In genomic region chr17:75181608-75182318, GRCh38 we compare ENCODE assay signal across 8 cellular contexts. TPM values are rescaled to one million over a fixed set of nuclear protein-coding genes. Genes with fewer than 3 reads are reported as not detected.
A peak's percentile ranks its signal among the peaks of the same experiment; 100 is the strongest.
DNase-seq lines count a peak whose midpoint lies in the region; ATAC-seq, FAIRE-seq and TF ChIP-seq lines count a peak whose summit lies in the region.

No MANE protein-coding gene starts in this region.

- H2AFZ ChIP-seq in H1 (ENCODE audit: low read length) = no peak overlapping the region

- H4K20me1 ChIP-seq in H1 (replicated peaks in 1 of 2; ENCODE audit: control insufficient read depth in 1 of 2, insufficient read depth in 2 of 2, low read length in 2 of 2) = peaks cover 9 to 10% of the 10 kb centered on the region in 2 experiments

- in situ Hi-C loops in G401 (cut with HindIII; ENCODE audit: low sequenced_read_pairs) = no loop called here

- WGBS in H1 (ENCODE audit: extremely low coverage in 1 of 2, insufficient coverage in 1 of 2, insufficient read length in 1 of 2, insufficient replicate concordance in 2 of 2, low coverage in 1 of 2, low lambda C conversion rate in 2 of 2, missing lambda C conversion rate in 1 of 2), 2 experiments = 3% methylated on average over 27 of the region's 34 CpGs; no CpG with 5 or more reads in 1 of the 2 experiments
- under 1% methylated on average over 27 of the region's 34 CpGs for WGBS in suprapubic skin

- peak overlapping the region; percentile 83 for H3K4me3 Mint-ChIP-seq in activated B cell treated with CpG ODN at 0.5 μM for 24 hours

- H3K36me3 Mint-ChIP-seq in activated B cell treated with CpG ODN at 0.5 μM for 24 hours (ENCODE audit: low read depth) = peaks cover 34% of the 10 kb centered on the region

- FAIRE-seq in H1 (lab: Jason Lieb, UNC) = no peak

- H4K8ac ChIP-seq in H1 (ENCODE audit: extremely low read depth, insufficient read depth, low read length) = peak overlapping the region; percentile 99; the same call in 1 of the 2 replicates

- H2AK5ac ChIP-seq in H1 (ENCODE audit: low read depth, low read length) = no peak overlapping the region

- no peak overlapping the region for H2BK20ac ChIP-seq in H1 (ENCODE audit: low read length)

- H3K27me3 ChIP-seq in H1 (replicated peaks in 1 of 4; ENCODE audit: control insufficient read depth in 3 of 4, extremely low read depth in 1 of 4, insufficient read depth in 3 of 4, low read length in 3 of 4) (no peaks in the 10 kb centered on the region), suprapubic skin (no peaks in the 10 kb centered on the region)

- peak overlapping the region; percentile 84 for H4K5ac ChIP-seq in H1 (ENCODE audit: insufficient read length, low read depth, low read length)

- H3K56ac ChIP-seq in H1 (replicated peaks; ENCODE audit: insufficient read length, low read depth, low read length) = peak overlapping the region; percentile 93

- POLR2A ChIA-PET in activated B cell treated with CpG ODN at 0.5 μM for 24 hours (lab: Charles Lee) (interaction anchor here (0.6 to 2.9 kb wide), 10 partner anchors 10 to 739 kb away, joined by 3 to 19 read pairs (median 6); partner anchors contain the start of genes ARMC7, JPT1, MRPL58 and SLC25A19), H1 (lab: Charles Lee; ENCODE audit: partially characterized antibody) (interaction anchor here (0.6 to 3.0 kb wide), 26 partner anchors 9 to 179 kb away, joined by 3 to 16 read pairs (median 5); partner anchors contain the start of genes JPT1, MIF4GD and NT5C)

- H3K4me3 ChIP-seq in H1 (ENCODE audit: extremely low read depth in 1 of 4, insufficient read depth in 2 of 4, low read depth in 3 of 4, low read length in 4 of 4) (peak overlapping the region; percentile 97 to 99 (median 98)), suprapubic skin (peak overlapping the region; percentile 83)

- peaks cover 0 to 5% (median under 1%) of the 10 kb centered on the region in 4 experiments; a peak in 4 of 7 replicates for H3K4me1 ChIP-seq in H1 (replicated peaks in 1 of 4; ENCODE audit: control insufficient read depth in 3 of 4, insufficient read depth in 4 of 4, low read length in 3 of 4)
- peaks cover 37% of the 10 kb centered on the region for H3K4me1 ChIP-seq in suprapubic skin

- DNase-seq in G401 (ENCODE audit: low spot score) (peak; percentile 21), activated B cell treated with CpG ODN at 0.5 μM for 24 hours (no peak), H1 (ENCODE audit: low read depth in 1 of 2, low spot score in 2 of 2) (no peak), myocyte (ENCODE audit: low read depth) (peak; percentile 17), suprapubic skin (ENCODE audit: low spot score in 2 of 2) (no peak), SIG-M5 treated with dmso at 0.1 percent for 504 hours (lab: John Stamatoyannopoulos, UW; ENCODE audit: unreplicated experiment) (no peak)

- peak overlapping the region; percentile 82 to 97 (median 96) for H3K9ac ChIP-seq in H1 (replicated peaks in 1 of 4; ENCODE audit: extremely low read depth in 1 of 4, low read depth in 3 of 4, low read length in 3 of 4)

- no peak overlapping the region for H3K4ac ChIP-seq in H1 (replicated peaks; ENCODE audit: insufficient read length, low read depth, low read length)

- H3K14ac ChIP-seq in H1 (ENCODE audit: insufficient read length) = no peak overlapping the region

- peaks cover 2% of the 10 kb centered on the region; the same call in 1 of the 2 replicates for H3K23me2 ChIP-seq in H1 (ENCODE audit: low read depth, low read length)

- H3K79me1 ChIP-seq in H1 (ENCODE audit: low read depth, low read length) = no peaks in the 10 kb centered on the region; the same call in 1 of the 2 replicates

- no peak overlapping the region for H2BK15ac ChIP-seq in H1 (ENCODE audit: low read length)

- H3K23ac ChIP-seq in H1 (ENCODE audit: insufficient read length) = no peak overlapping the region

- ATAC-seq in HG03342 (IDR thresholded peaks at IDR 0.05; ENCODE audit: unreplicated experiment) (peak; percentile 10), activated B cell treated with CpG ODN at 0.5 μM for 24 hours (ENCODE audit: low read depth) (no peak), GM19455 (IDR thresholded peaks at IDR 0.05; ENCODE audit: unreplicated experiment) (no peak)

- no peak overlapping the region for H4K91ac ChIP-seq in H1 (replicated peaks; ENCODE audit: insufficient read length, low read length)

- H3K9me3 Mint-ChIP-seq in activated B cell treated with CpG ODN at 0.5 μM for 24 hours = no peaks in the 10 kb centered on the region

- TF ChIP-seq RAD21 in H1 (IDR thresholded peaks at IDR 0.05 in 1 of 2, conservative IDR thresholded peaks at IDR 0.05 in 1 of 2; ENCODE audit: low read depth in 2 of 2, low read length in 2 of 2) = no peak

- H3K18ac ChIP-seq in H1 (ENCODE audit: extremely low read depth, low read length) = peak overlapping the region; percentile 60

- TF ChIP-seq POLR2A in H1 (IDR thresholded peaks at IDR 0.05; ENCODE audit: control extremely low read depth in 1 of 2, low read depth in 2 of 2, low read length in 2 of 2) (no peak), suprapubic skin (IDR thresholded peaks at IDR 0.05) (no peak)

- peaks cover 34 to 57% of the 10 kb centered on the region in 2 experiments for H3K79me2 ChIP-seq in H1 (ENCODE audit: control insufficient read depth in 1 of 2, insufficient read depth in 2 of 2, low read length in 2 of 2)

- no peaks in the 10 kb centered on the region for H3K27me3 Mint-ChIP-seq in activated B cell treated with CpG ODN at 0.5 μM for 24 hours

- peaks cover 40% of the 10 kb centered on the region for H3K4me1 Mint-ChIP-seq in activated B cell treated with CpG ODN at 0.5 μM for 24 hours

- peak overlapping the region; percentile 83 for H3K27ac Mint-ChIP-seq in activated B cell treated with CpG ODN at 0.5 μM for 24 hours

- peak overlapping the region; percentile 52; the same call in 1 of the 2 replicates for H2BK5ac ChIP-seq in H1 (ENCODE audit: low read depth, low read length)

- H3K36me3 ChIP-seq in H1 (ENCODE audit: control insufficient read depth in 2 of 4, insufficient read depth in 4 of 4, low read length in 3 of 4) = peaks cover 4 to 40% (median 12%) of the 10 kb centered on the region in 4 experiments; a peak in 6 of 8 replicates
- peaks cover 28% of the 10 kb centered on the region for H3K36me3 ChIP-seq in suprapubic skin

- TF ChIP-seq EP300 in H1 (IDR thresholded peaks at IDR 0.05; ENCODE audit: borderline replicate concordance in 1 of 2, low read depth in 2 of 2, low read length in 2 of 2) (no peak), suprapubic skin (IDR thresholded peaks at IDR 0.05) (no peak)

- H3K27ac ChIP-seq in H1 (ENCODE audit: low read depth, low read length) (peak overlapping the region; percentile 98; the same call in 1 of the 2 replicates), suprapubic skin (peak overlapping the region; percentile 100)

- peak overlapping the region; percentile 37 to 69 for H3K4me2 ChIP-seq in H1 (ENCODE audit: insufficient read depth in 1 of 2, low read depth in 2 of 2, low read length in 2 of 2)

- intact Hi-C loops in activated B cell treated with CpG ODN at 0.5 μM for 24 hours (cut with micrococcal nuclease) = loop anchor here (1.0 to 10.0 kb wide), 9 partner anchors 49 to 676 kb away; partner anchors contain the start of genes ATP5PD, GGA3, GRB2 and HID1

- no peak overlapping the region for H2BK120ac ChIP-seq in H1 (replicated peaks; ENCODE audit: low read depth, low read length)

- H3K9me3 ChIP-seq in H1 (ENCODE audit: insufficient read depth in 2 of 2, low read depth in 1 of 2, low read length in 1 of 2) = no peaks in the 10 kb centered on the region
- no peaks in the 10 kb centered on the region for H3K9me3 ChIP-seq in suprapubic skin

- TF ChIP-seq CTCF in activated B cell treated with CpG ODN at 0.5 μM for 24 hours (IDR thresholded peaks at IDR 0.05) (no peak), H1 (IDR thresholded peaks at IDR 0.05; ENCODE audit: control extremely low read depth in 1 of 3, insufficient read depth in 1 of 3, low read depth in 1 of 3, low read length in 3 of 3) (no peak), suprapubic skin (IDR thresholded peaks at IDR 0.05) (no peak)

- CTCF ChIA-PET in activated B cell treated with CpG ODN at 0.5 μM for 24 hours (lab: Charles Lee) (interaction anchor here (0.8 to 2.3 kb wide), 4 partner anchors 20 to 220 kb away, joined by 3 to 11 read pairs (median 8); partner anchors contain the start of gene CDR2L), H1 (lab: Charles Lee; ENCODE audit: partially characterized antibody) (interaction anchor here (1.3 to 1.9 kb wide), 3 partner anchors 11 to 68 kb away, joined by 6 to 8 read pairs (median 8); no protein-coding TSS in a partner anchor)

- H2BK12ac ChIP-seq in H1 (ENCODE audit: low read depth, low read length) = no peak overlapping the region

RNA-seq across cellular contexts. Expression of gene SUMO2, which starts 1.0 kb away (rescaled TPM):
- 142 and 183 TPM in 2 replicates for total RNA-seq in G401 (2014; rRNA removed; shearing (Covaris generic))
- total RNA-seq in activated B cell treated with CpG ODN at 0.5 μM for 24 hours (365 and 394 TPM in 2 replicates), myocyte (62.2 and 66.8 TPM in 2 replicates), suprapubic skin (10 to 100 TPM; 52.0 to 73.9 (median 70.8) TPM)
- total RNA-seq in H1 (2021; fragmentation: NEBNext Ultra II Directional; extraction: Animal tissue kit (Norgen Biotek cat#: 25700)) = 779 and 788 TPM in 2 replicates
- polyA plus RNA-seq in H1 (2011; rRNA removed) = 91.0 and 184 TPM in 2 replicates
- polyA plus RNA-seq in H1 (2011; cell fraction: cytosol; rRNA removed) = 162 TPM
- polyA plus RNA-seq in H1 (2011; cell fraction: nucleus; rRNA removed) = 61.2 TPM
- 273 to 655 TPM (median 511 TPM) in 4 replicates for polyA plus RNA-seq in H1 (2012, experiment 1 of 2)
- polyA plus RNA-seq in H1 (2012, experiment 2 of 2) = 97.2 TPM
- 253 TPM for polyA plus RNA-seq in H1 (2013, experiment 1 of 2)
- 265 TPM for polyA plus RNA-seq in H1 (2013, experiment 2 of 2)
- polyA minus RNA-seq in H1 (2011; rRNA and poly(A)+ RNA removed) = 88.0 and 91.8 TPM in 2 replicates
- 284 TPM for polyA minus RNA-seq in H1 (2011; cell fraction: cytosol; rRNA and poly(A)+ RNA removed)
- 41.9 TPM for polyA minus RNA-seq in H1 (2011; cell fraction: nucleus; rRNA and poly(A)+ RNA removed)
- 238 TPM for polyA plus RNA-seq in myocyte (2012)

RNA-seq across cellular contexts. Expression of gene NUP85, which starts 23.7 kb away (rescaled TPM):
- total RNA-seq in G401 (2014; rRNA removed; shearing (Covaris generic)) = 80.2 and 86.3 TPM in 2 replicates
- total RNA-seq in activated B cell treated with CpG ODN at 0.5 μM for 24 hours (103 and 107 TPM in 2 replicates), myocyte (20.1 and 26.1 TPM in 2 replicates), suprapubic skin (10 to 100 TPM; 27.3 to 71.7 (median 33.0) TPM)
- total RNA-seq in H1 (2021; fragmentation: NEBNext Ultra II Directional; extraction: Animal tissue kit (Norgen Biotek cat#: 25700)) = 97.4 and 98.5 TPM in 2 replicates
- 154 and 163 TPM in 2 replicates for polyA plus RNA-seq in H1 (2011; rRNA removed)
- polyA plus RNA-seq in H1 (2011; cell fraction: cytosol; rRNA removed) = 146 TPM
- polyA plus RNA-seq in H1 (2011; cell fraction: nucleus; rRNA removed) = 356 TPM
- 68.3 to 138 TPM (median 101 TPM) in 4 replicates for polyA plus RNA-seq in H1 (2012, experiment 1 of 2)
- polyA plus RNA-seq in H1 (2012, experiment 2 of 2) = 88.0 TPM
- polyA plus RNA-seq in H1 (2013, experiment 1 of 2) = 67.3 TPM
- 64.2 TPM for polyA plus RNA-seq in H1 (2013, experiment 2 of 2)
- polyA minus RNA-seq in H1 (2011; rRNA and poly(A)+ RNA removed) = 89.4 and 94.3 TPM in 2 replicates
- polyA minus RNA-seq in H1 (2011; cell fraction: cytosol; rRNA and poly(A)+ RNA removed) = 49.2 TPM
- 64.7 TPM for polyA minus RNA-seq in H1 (2011; cell fraction: nucleus; rRNA and poly(A)+ RNA removed)
- polyA plus RNA-seq in myocyte (2012) = 28.6 TPM

RNA-seq across cellular contexts. Expression of gene JPT1, which starts 27.5 kb away (rescaled TPM):
- total RNA-seq in G401 (2014; rRNA removed; shearing (Covaris generic)) = 199 and 235 TPM in 2 replicates
- total RNA-seq in activated B cell treated with CpG ODN at 0.5 μM for 24 hours = 70.5 and 72.9 TPM in 2 replicates
- total RNA-seq in H1 (2021; fragmentation: NEBNext Ultra II Directional; extraction: Animal tissue kit (Norgen Biotek cat#: 25700)) = 340 and 369 TPM in 2 replicates
- polyA plus RNA-seq in H1 (2011; rRNA removed) = 154 and 216 TPM in 2 replicates
- 246 TPM for polyA plus RNA-seq in H1 (2011; cell fraction: cytosol; rRNA removed)
- polyA plus RNA-seq in H1 (2011; cell fraction: nucleus; rRNA removed) = 206 TPM
- 377 to 556 TPM (median 531 TPM) in 4 replicates for polyA plus RNA-seq in H1 (2012, experiment 1 of 2)
- polyA plus RNA-seq in H1 (2012, experiment 2 of 2) = 362 TPM
- polyA plus RNA-seq in H1 (2013, experiment 1 of 2) = 569 TPM
- polyA plus RNA-seq in H1 (2013, experiment 2 of 2) = 579 TPM
- 42.8 and 65.0 TPM in 2 replicates for polyA minus RNA-seq in H1 (2011; rRNA and poly(A)+ RNA removed)
- polyA minus RNA-seq in H1 (2011; cell fraction: cytosol; rRNA and poly(A)+ RNA removed) = 249 TPM
- 83.5 TPM for polyA minus RNA-seq in H1 (2011; cell fraction: nucleus; rRNA and poly(A)+ RNA removed)
- 469 and 635 TPM in 2 replicates for total RNA-seq in myocyte
- polyA plus RNA-seq in myocyte (2012) = 503 TPM
- 10 to 100 TPM; 37.9 to 55.9 (median 50.4) TPM for total RNA-seq in suprapubic skin

RNA-seq across cellular contexts. Expression of gene NT5C, which starts 50.2 kb away (rescaled TPM):
- 104 and 142 TPM in 2 replicates for total RNA-seq in G401 (2014; rRNA removed; shearing (Covaris generic))
- total RNA-seq in activated B cell treated with CpG ODN at 0.5 μM for 24 hours (95.0 and 98.2 TPM in 2 replicates), myocyte (64.4 and 70.8 TPM in 2 replicates), suprapubic skin (10 to 100 TPM; 58.6 to 86.7 (median 69.6) TPM)
- 52.1 and 66.9 TPM in 2 replicates for total RNA-seq in H1 (2021; fragmentation: NEBNext Ultra II Directional; extraction: Animal tissue kit (Norgen Biotek cat#: 25700))
- polyA plus RNA-seq in H1 (2011; rRNA removed) = 66.4 and 98.6 TPM in 2 replicates
- 92.6 TPM for polyA plus RNA-seq in H1 (2011; cell fraction: cytosol; rRNA removed)
- 145 TPM for polyA plus RNA-seq in H1 (2011; cell fraction: nucleus; rRNA removed)
- polyA plus RNA-seq in H1 (2012, experiment 1 of 2) = 38.9 to 77.9 TPM (median 68.7 TPM) in 4 replicates
- 57.5 TPM for polyA plus RNA-seq in H1 (2012, experiment 2 of 2)
- 69.7 TPM for polyA plus RNA-seq in H1 (2013, experiment 1 of 2)
- 60.6 TPM for polyA plus RNA-seq in H1 (2013, experiment 2 of 2)
- polyA minus RNA-seq in H1 (2011; rRNA and poly(A)+ RNA removed) = 12.1 and 14.9 TPM in 2 replicates
- polyA minus RNA-seq in H1 (2011; cell fraction: cytosol; rRNA and poly(A)+ RNA removed) = 16.7 TPM
- 44.4 TPM for polyA minus RNA-seq in H1 (2011; cell fraction: nucleus; rRNA and poly(A)+ RNA removed)
- polyA plus RNA-seq in myocyte (2012) = 40.3 TPM

Comparison
In these comparisons a context has a peak if more than half of its experiments do, and no peak if none do; other contexts are left out.
1. DNase-seq: peak in G401 (single experiment) and myocyte (single experiment); none in activated B cell treated with CpG ODN at 0.5 μM for 24 hours (single experiment), H1 (0 of 2), suprapubic skin (0 of 2) and SIG-M5 treated with dmso at 0.1 percent for 504 hours (single experiment).